Comparison of ENCODE assay signal across 1 cellular context in the genomic region with DNA sequence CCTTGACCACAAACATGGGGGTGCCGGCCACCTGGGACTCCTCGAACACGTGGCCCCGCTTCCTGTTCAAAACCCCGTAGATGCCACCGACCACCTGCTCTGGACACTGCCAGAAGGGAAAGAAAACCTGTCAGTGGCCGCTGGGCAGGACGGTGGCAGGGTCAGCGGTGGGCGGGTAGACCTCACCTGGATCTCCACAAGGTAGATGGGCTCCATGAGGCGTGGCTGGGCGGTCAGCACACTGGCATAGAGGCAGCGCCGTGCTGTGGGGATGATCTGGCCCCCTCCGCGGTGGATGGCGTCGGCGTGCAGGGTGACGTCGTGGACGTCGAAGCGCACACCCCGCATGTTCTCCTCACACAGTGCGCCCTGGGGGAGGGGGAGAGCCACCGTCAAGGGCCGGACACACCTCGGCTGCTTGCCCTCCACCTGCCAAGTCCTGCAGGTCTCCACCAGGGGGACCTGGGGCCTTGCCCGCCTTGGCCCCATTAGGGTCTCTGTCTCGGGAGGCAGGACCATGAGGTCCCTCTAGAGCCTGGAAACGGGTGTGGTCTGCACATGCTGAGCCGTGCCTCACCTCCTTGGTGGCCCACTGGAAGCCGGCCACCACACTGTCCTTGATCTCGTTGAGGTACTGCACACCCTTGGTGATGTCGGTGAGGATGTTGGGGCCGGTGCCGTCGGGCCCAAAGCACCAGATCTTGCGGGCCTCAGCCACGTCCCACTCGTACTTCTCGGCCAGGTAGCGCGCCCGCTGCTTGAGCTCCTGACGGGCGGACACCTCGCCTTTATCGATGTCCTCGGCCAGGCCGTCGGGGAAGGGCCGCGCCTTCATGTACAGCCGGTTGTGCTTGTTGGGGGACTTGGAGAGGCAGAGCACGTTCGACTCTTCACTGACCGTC.
TF ChIP-seq lines count a peak whose summit lies in the region.

No MANE protein-coding gene starts in this region.

TF ChIP-seq in K562, 482 proteins besides CTCF, POLR2A, EP300 and RAD21 (continued from another document and continues in another):
- TF ChIP-seq, protein P1, sequence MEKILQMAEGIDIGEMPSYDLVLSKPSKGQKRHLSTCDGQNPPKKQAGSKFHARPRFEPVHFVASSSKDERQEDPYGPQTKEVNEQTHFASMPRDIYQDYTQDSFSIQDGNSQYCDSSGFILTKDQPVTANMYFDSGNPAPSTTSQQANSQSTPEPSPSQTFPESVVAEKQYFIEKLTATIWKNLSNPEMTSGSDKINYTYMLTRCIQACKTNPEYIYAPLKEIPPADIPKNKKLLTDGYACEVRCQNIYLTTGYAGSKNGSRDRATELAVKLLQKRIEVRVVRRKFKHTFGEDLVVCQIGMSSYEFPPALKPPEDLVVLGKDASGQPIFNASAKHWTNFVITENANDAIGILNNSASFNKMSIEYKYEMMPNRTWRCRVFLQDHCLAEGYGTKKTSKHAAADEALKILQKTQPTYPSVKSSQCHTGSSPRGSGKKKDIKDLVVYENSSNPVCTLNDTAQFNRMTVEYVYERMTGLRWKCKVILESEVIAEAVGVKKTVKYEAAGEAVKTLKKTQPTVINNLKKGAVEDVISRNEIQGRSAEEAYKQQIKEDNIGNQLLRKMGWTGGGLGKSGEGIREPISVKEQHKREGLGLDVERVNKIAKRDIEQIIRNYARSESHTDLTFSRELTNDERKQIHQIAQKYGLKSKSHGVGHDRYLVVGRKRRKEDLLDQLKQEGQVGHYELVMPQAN (IDR thresholded peaks at IDR 0.05; ENCODE audit: borderline replicate concordance), result no peak
- no peak for TF ChIP-seq ZNF140 (CRISPR knock-in tag; IDR thresholded peaks at IDR 0.05)
- TF ChIP-seq CBX8 (IDR thresholded peaks at IDR 0.05; ENCODE audit: borderline replicate concordance, extremely low read depth, low read depth, low read length, poor library complexity, severe bottlenecking), result no peak
- peak; percentile 10; the same call in 1 of the 2 replicates for TF ChIP-seq KAT7 (CRISPR knock-in tag; IDR thresholded peaks at IDR 0.05; ENCODE audit: borderline replicate concordance)
- TF ChIP-seq, protein P2, sequence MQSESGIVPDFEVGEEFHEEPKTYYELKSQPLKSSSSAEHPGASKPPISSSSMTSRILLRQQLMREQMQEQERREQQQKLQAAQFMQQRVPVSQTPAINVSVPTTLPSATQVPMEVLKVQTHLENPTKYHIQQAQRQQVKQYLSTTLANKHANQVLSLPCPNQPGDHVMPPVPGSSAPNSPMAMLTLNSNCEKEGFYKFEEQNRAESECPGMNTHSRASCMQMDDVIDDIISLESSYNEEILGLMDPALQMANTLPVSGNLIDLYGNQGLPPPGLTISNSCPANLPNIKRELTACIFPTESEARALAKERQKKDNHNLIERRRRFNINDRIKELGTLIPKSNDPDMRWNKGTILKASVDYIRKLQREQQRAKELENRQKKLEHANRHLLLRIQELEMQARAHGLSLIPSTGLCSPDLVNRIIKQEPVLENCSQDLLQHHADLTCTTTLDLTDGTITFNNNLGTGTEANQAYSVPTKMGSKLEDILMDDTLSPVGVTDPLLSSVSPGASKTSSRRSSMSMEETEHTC (IDR thresholded peaks at IDR 0.05), result no peak
- no peak for TF ChIP-seq CCAR2 (IDR thresholded peaks at IDR 0.05; ENCODE audit: low read depth, low read length)
- TF ChIP-seq, protein P3, sequence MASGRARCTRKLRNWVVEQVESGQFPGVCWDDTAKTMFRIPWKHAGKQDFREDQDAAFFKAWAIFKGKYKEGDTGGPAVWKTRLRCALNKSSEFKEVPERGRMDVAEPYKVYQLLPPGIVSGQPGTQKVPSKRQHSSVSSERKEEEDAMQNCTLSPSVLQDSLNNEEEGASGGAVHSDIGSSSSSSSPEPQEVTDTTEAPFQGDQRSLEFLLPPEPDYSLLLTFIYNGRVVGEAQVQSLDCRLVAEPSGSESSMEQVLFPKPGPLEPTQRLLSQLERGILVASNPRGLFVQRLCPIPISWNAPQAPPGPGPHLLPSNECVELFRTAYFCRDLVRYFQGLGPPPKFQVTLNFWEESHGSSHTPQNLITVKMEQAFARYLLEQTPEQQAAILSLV (tag; IDR thresholded peaks at IDR 0.05), result no peak
- 0 out of 2 replicates have a peak, but pooled peaks have one; percentile 37 for TF ChIP-seq ZNF431 (CRISPR knock-in tag; IDR thresholded peaks at IDR 0.05)
- TF ChIP-seq OTX1 (CRISPR knock-in tag; IDR thresholded peaks at IDR 0.05), result no peak
- peak; percentile 37 for TF ChIP-seq POLR2B (IDR thresholded peaks at IDR 0.05; ENCODE audit: low read depth, partially characterized antibody)
- TF ChIP-seq, protein P4, sequence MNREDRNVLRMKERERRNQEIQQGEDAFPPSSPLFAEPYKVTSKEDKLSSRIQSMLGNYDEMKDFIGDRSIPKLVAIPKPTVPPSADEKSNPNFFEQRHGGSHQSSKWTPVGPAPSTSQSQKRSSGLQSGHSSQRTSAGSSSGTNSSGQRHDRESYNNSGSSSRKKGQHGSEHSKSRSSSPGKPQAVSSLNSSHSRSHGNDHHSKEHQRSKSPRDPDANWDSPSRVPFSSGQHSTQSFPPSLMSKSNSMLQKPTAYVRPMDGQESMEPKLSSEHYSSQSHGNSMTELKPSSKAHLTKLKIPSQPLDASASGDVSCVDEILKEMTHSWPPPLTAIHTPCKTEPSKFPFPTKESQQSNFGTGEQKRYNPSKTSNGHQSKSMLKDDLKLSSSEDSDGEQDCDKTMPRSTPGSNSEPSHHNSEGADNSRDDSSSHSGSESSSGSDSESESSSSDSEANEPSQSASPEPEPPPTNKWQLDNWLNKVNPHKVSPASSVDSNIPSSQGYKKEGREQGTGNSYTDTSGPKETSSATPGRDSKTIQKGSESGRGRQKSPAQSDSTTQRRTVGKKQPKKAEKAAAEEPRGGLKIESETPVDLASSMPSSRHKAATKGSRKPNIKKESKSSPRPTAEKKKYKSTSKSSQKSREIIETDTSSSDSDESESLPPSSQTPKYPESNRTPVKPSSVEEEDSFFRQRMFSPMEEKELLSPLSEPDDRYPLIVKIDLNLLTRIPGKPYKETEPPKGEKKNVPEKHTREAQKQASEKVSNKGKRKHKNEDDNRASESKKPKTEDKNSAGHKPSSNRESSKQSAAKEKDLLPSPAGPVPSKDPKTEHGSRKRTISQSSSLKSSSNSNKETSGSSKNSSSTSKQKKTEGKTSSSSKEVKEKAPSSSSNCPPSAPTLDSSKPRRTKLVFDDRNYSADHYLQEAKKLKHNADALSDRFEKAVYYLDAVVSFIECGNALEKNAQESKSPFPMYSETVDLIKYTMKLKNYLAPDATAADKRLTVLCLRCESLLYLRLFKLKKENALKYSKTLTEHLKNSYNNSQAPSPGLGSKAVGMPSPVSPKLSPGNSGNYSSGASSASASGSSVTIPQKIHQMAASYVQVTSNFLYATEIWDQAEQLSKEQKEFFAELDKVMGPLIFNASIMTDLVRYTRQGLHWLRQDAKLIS (CRISPR knock-in tag; IDR thresholded peaks at IDR 0.05), result 0 out of 2 replicates have a peak, but pooled peaks have one; percentile 22
- TF ChIP-seq, protein P5, sequence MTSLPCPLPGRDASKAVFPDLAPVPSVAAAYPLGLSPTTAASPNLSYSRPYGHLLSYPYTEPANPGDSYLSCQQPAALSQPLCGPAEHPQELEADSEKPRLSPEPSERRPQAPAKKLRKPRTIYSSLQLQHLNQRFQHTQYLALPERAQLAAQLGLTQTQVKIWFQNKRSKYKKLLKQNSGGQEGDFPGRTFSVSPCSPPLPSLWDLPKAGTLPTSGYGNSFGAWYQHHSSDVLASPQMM (CRISPR knock-in tag; IDR thresholded peaks at IDR 0.05), result no peak
- TF ChIP-seq MTA2 (IDR thresholded peaks at IDR 0.05; ENCODE audit: low read depth), result no peak
- no peak for TF ChIP-seq ZNF57 (CRISPR knock-in tag; IDR thresholded peaks at IDR 0.05)
- TF ChIP-seq ESRRB (CRISPR knock-in tag; IDR thresholded peaks at IDR 0.05; ENCODE audit: borderline replicate concordance), result no peak
- no peak for TF ChIP-seq HNRNPH1 (optimal IDR thresholded peaks at IDR 0.05; ENCODE audit: low read depth, low read length)
- no peak for TF ChIP-seq ZNF143 (CRISPR knock-in tag; IDR thresholded peaks at IDR 0.05)
- no peak for TF ChIP-seq SP2 (IDR thresholded peaks at IDR 0.05; ENCODE audit: extremely low read depth, low read depth, low read length, poor library complexity, severe bottlenecking)
- TF ChIP-seq SIN3A (IDR thresholded peaks at IDR 0.05; ENCODE audit: borderline replicate concordance in 2 of 2, control insufficient read depth in 1 of 2, low read depth in 2 of 2, low read length in 2 of 2), result peak in 1 of 2 experiments; percentile 45; a peak in 1 of 4 replicates
- TF ChIP-seq TEAD4 (IDR thresholded peaks at IDR 0.05; ENCODE audit: low read length), result no peak
- TF ChIP-seq TEAD4 (CRISPR knock-in tag; IDR thresholded peaks at IDR 0.05; ENCODE audit: borderline replicate concordance), result no peak
- TF ChIP-seq, protein P6, sequence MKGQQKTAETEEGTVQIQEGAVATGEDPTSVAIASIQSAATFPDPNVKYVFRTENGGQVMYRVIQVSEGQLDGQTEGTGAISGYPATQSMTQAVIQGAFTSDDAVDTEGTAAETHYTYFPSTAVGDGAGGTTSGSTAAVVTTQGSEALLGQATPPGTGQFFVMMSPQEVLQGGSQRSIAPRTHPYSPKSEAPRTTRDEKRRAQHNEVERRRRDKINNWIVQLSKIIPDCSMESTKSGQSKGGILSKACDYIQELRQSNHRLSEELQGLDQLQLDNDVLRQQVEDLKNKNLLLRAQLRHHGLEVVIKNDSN (CRISPR knock-in tag; IDR thresholded peaks at IDR 0.05), result no peak
- TF ChIP-seq ZKSCAN8 (CRISPR knock-in tag; IDR thresholded peaks at IDR 0.05), result no peak
- peak; percentile 48 for TF ChIP-seq CCNT2 (IDR thresholded peaks at IDR 0.05; ENCODE audit: borderline replicate concordance, extremely low read depth, insufficient read length, low read depth, low read length)
- no peak for TF ChIP-seq CXXC5 (CRISPR knock-in tag; IDR thresholded peaks at IDR 0.05)
- TF ChIP-seq TFAM (CRISPR knock-in tag; conservative IDR thresholded peaks at IDR 0.05), result no peak
- TF ChIP-seq ZNF764 (CRISPR knock-in tag; IDR thresholded peaks at IDR 0.05; ENCODE audit: low read depth), result no peak
- no peak for TF ChIP-seq BDP1 (IDR thresholded peaks at IDR 0.05; ENCODE audit: insufficient read depth, insufficient read length)
- TF ChIP-seq ZKSCAN1 (IDR thresholded peaks at IDR 0.05; ENCODE audit: low read depth, low read length), result no peak
- TF ChIP-seq, protein P7, sequence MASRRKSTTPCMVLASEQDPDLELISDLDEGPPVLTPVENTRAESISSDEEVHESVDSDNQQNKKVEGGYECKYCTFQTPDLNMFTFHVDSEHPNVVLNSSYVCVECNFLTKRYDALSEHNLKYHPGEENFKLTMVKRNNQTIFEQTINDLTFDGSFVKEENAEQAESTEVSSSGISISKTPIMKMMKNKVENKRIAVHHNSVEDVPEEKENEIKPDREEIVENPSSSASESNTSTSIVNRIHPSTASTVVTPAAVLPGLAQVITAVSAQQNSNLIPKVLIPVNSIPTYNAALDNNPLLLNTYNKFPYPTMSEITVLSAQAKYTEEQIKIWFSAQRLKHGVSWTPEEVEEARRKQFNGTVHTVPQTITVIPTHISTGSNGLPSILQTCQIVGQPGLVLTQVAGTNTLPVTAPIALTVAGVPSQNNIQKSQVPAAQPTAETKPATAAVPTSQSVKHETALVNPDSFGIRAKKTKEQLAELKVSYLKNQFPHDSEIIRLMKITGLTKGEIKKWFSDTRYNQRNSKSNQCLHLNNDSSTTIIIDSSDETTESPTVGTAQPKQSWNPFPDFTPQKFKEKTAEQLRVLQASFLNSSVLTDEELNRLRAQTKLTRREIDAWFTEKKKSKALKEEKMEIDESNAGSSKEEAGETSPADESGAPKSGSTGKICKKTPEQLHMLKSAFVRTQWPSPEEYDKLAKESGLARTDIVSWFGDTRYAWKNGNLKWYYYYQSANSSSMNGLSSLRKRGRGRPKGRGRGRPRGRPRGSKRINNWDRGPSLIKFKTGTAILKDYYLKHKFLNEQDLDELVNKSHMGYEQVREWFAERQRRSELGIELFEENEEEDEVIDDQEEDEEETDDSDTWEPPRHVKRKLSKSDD (conservative IDR thresholded peaks at IDR 0.05; ENCODE audit: low read length), result no peak
- no peak for TF ChIP-seq TRIM28 (IDR thresholded peaks at IDR 0.05)
- no peak for TF ChIP-seq GATA2 (CRISPR knock-in tag; IDR thresholded peaks at IDR 0.05)
- TF ChIP-seq TGIF2 (CRISPR knock-in tag; IDR thresholded peaks at IDR 0.05), result no peak
- TF ChIP-seq PTRF (tag; IDR thresholded peaks at IDR 0.05), result no peak
- no peak for TF ChIP-seq TRIM24 (IDR thresholded peaks at IDR 0.05)
- TF ChIP-seq ZNF408 (CRISPR knock-in tag; IDR thresholded peaks at IDR 0.05; ENCODE audit: low read depth), result no peak
- no peak for TF ChIP-seq MCM5 (IDR thresholded peaks at IDR 0.05; ENCODE audit: low read depth)
- no peak for TF ChIP-seq POLR3G (IDR thresholded peaks at IDR 0.05; ENCODE audit: extremely low read depth, insufficient read length, insufficient replicate concordance)
- TF ChIP-seq ZNF583 (CRISPR knock-in tag; IDR thresholded peaks at IDR 0.05), result no peak
- no peak for TF ChIP-seq GABPB2 (CRISPR knock-in tag; conservative IDR thresholded peaks at IDR 0.05)
- TF ChIP-seq, protein P8, sequence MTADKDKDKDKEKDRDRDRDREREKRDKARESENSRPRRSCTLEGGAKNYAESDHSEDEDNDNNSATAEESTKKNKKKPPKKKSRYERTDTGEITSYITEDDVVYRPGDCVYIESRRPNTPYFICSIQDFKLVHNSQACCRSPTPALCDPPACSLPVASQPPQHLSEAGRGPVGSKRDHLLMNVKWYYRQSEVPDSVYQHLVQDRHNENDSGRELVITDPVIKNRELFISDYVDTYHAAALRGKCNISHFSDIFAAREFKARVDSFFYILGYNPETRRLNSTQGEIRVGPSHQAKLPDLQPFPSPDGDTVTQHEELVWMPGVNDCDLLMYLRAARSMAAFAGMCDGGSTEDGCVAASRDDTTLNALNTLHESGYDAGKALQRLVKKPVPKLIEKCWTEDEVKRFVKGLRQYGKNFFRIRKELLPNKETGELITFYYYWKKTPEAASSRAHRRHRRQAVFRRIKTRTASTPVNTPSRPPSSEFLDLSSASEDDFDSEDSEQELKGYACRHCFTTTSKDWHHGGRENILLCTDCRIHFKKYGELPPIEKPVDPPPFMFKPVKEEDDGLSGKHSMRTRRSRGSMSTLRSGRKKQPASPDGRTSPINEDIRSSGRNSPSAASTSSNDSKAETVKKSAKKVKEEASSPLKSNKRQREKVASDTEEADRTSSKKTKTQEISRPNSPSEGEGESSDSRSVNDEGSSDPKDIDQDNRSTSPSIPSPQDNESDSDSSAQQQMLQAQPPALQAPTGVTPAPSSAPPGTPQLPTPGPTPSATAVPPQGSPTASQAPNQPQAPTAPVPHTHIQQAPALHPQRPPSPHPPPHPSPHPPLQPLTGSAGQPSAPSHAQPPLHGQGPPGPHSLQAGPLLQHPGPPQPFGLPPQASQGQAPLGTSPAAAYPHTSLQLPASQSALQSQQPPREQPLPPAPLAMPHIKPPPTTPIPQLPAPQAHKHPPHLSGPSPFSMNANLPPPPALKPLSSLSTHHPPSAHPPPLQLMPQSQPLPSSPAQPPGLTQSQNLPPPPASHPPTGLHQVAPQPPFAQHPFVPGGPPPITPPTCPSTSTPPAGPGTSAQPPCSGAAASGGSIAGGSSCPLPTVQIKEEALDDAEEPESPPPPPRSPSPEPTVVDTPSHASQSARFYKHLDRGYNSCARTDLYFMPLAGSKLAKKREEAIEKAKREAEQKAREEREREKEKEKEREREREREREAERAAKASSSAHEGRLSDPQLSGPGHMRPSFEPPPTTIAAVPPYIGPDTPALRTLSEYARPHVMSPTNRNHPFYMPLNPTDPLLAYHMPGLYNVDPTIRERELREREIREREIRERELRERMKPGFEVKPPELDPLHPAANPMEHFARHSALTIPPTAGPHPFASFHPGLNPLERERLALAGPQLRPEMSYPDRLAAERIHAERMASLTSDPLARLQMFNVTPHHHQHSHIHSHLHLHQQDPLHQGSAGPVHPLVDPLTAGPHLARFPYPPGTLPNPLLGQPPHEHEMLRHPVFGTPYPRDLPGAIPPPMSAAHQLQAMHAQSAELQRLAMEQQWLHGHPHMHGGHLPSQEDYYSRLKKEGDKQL (CRISPR knock-in tag; IDR thresholded peaks at IDR 0.05; ENCODE audit: borderline replicate concordance), result 0 out of 2 replicates have a peak, but pooled peaks have one; percentile 72
- TF ChIP-seq HDAC1 (IDR thresholded peaks at IDR 0.05), result no peak
